ENCODE assay signal across 1 cellular context in genomic region chr14:26206640-26207039, GRCh38.
TF ChIP-seq lines count a peak whose summit lies in the region.

No MANE protein-coding gene starts in this region.

TF ChIP-seq in H1, 55 proteins besides CTCF, POLR2A, EP300 and RAD21:
- TF ChIP-seq, protein P1, sequence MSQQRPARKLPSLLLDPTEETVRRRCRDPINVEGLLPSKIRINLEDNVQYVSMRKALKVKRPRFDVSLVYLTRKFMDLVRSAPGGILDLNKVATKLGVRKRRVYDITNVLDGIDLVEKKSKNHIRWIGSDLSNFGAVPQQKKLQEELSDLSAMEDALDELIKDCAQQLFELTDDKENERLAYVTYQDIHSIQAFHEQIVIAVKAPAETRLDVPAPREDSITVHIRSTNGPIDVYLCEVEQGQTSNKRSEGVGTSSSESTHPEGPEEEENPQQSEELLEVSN (IDR thresholded peaks at IDR 0.05), result no peak
- TF ChIP-seq TCF12 (IDR thresholded peaks at IDR 0.05; ENCODE audit: low read depth, low read length) (no peak), SP4 (IDR thresholded peaks at IDR 0.05; ENCODE audit: low read length) (no peak), JUN (IDR thresholded peaks at IDR 0.05; ENCODE audit: low read depth, low read length) (no peak), KDM5A (IDR thresholded peaks at IDR 0.05; ENCODE audit: low read length) (no peak), SP1 (IDR thresholded peaks at IDR 0.05; ENCODE audit: low read depth, low read length) (no peak), BACH1 (IDR thresholded peaks at IDR 0.05; ENCODE audit: low read length) (no peak), GABPA (IDR thresholded peaks at IDR 0.05; ENCODE audit: borderline replicate concordance, insufficient read depth, low read length) (no peak), BRCA1 (IDR thresholded peaks at IDR 0.05; ENCODE audit: low read depth, low read length) (no peak), CEBPB (IDR thresholded peaks at IDR 0.05; ENCODE audit: low read depth, low read length) (no peak), EGR1 (IDR thresholded peaks at IDR 0.05; ENCODE audit: borderline replicate concordance, low read depth, low read length) (no peak), EZH2 (IDR thresholded peaks at IDR 0.05; ENCODE audit: low read depth, low read length, severe bottlenecking) (no peak), TAF1 (IDR thresholded peaks at IDR 0.05; ENCODE audit: low read depth, low read length) (no peak), POLR2AphosphoS5 (IDR thresholded peaks at IDR 0.05; ENCODE audit: low read depth, low read length) (no peak), YY1 (IDR thresholded peaks at IDR 0.05; ENCODE audit: low read depth, low read length) (no peak), CBX8 (IDR thresholded peaks at IDR 0.05; ENCODE audit: borderline replicate concordance, low read depth, low read length) (no peak), TBP (IDR thresholded peaks at IDR 0.05; ENCODE audit: low read depth, low read length) (no peak), JUND (IDR thresholded peaks at IDR 0.05; ENCODE audit: low read length) (no peak), CBX5 (IDR thresholded peaks at IDR 0.05; ENCODE audit: low read depth, low read length) (no peak)
- TF ChIP-seq, protein P2, sequence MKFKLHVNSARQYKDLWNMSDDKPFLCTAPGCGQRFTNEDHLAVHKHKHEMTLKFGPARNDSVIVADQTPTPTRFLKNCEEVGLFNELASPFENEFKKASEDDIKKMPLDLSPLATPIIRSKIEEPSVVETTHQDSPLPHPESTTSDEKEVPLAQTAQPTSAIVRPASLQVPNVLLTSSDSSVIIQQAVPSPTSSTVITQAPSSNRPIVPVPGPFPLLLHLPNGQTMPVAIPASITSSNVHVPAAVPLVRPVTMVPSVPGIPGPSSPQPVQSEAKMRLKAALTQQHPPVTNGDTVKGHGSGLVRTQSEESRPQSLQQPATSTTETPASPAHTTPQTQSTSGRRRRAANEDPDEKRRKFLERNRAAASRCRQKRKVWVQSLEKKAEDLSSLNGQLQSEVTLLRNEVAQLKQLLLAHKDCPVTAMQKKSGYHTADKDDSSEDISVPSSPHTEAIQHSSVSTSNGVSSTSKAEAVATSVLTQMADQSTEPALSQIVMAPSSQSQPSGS (IDR thresholded peaks at IDR 0.05; ENCODE audit: low read length), result no peak
